ENCODE assay signal across 8 cellular contexts in the genomic region with DNA sequence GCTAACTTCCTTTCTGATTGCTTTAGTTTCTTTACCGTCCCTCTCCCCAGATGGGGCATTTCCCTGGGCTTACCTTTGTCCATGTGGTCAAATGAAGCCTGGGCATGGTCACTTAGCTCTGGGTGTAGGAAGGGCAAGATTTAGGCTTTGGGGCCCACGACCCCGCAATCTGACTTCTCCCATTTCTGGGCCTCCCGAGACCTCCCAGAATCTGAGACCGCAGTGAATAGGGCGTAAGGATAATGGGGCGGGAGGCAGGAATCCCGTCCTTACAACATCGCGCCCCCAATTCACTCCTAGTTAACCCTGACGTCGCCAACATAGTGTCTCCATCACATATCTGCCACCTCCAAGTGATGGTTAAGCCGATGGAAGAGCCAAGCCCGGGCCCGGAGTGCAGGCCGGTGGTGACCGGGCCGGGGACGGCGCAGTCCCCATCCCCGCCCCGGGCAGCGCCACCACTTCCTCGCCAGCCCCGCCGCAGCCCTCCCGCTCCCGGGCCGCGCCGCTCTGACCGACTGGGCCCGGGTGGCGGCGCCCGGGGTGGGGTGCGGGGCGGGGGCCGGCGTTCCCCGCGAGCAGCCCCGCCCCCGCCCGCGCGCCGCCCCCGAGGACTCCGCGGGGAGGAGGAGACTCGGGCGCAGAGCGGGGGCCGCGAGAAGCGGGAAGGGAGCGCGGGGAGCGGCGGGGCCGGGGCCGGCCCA. TPM values are rescaled to one million over a fixed set of nuclear protein-coding genes. Genes with fewer than 3 reads are reported as not detected.
DNase-seq lines count a peak whose midpoint lies in the region; ATAC-seq and TF ChIP-seq lines count a peak whose summit lies in the region.

A gene with protein sequence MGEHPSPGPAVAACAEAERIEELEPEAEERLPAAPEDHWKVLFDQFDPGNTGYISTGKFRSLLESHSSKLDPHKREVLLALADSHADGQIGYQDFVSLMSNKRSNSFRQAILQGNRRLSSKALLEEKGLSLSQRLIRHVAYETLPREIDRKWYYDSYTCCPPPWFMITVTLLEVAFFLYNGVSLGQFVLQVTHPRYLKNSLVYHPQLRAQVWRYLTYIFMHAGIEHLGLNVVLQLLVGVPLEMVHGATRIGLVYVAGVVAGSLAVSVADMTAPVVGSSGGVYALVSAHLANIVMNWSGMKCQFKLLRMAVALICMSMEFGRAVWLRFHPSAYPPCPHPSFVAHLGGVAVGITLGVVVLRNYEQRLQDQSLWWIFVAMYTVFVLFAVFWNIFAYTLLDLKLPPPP (plus strand): TSS at position 641 of the 704 bp plus-strand sequence. CDS start 358 bp downstream, outside the sequence.

- H3K79me2 ChIP-seq in KMS-11 (ENCODE audit: insufficient read depth, low read depth), result no peaks in the 10 kb centered on the region

- peak within 1 kb of the TSS; percentile 56 for H3K4me2 ChIP-seq in KMS-11

- TF ChIP-seq CTCF in Caco-2 (IDR thresholded peaks at IDR 0.05; ENCODE audit: insufficient read depth in 1 of 2, low read depth in 1 of 2, low read length in 1 of 2, severe bottlenecking in 1 of 2, unreplicated experiment in 1 of 2) (no peak), KMS-11 (conservative IDR thresholded peaks at IDR 0.05; ENCODE audit: low read depth, low read length) (no peak), brain microvascular endothelial cell (IDR thresholded peaks at IDR 0.05; ENCODE audit: low read depth, low read length, missing control alignments) (no peak)

- no peaks in the 10 kb centered on the region for H3K9me3 Mint-ChIP-seq in Caco-2 (ENCODE audit: unreplicated experiment)

- no peaks in the 10 kb centered on the region for H3K9me3 ChIP-seq in Caco-2

- H3K36me3 Mint-ChIP-seq in Caco-2 (ENCODE audit: insufficient read depth, unreplicated experiment), result no peaks in the 10 kb centered on the region

- H3K27ac ChIP-seq in KMS-11 (no peak within 1 kb of the TSS), brain microvascular endothelial cell (no peak within 1 kb of the TSS), substantia nigra (ENCODE audit: low read depth, low read length, poor library complexity, severe bottlenecking) (peak within 1 kb of the TSS; percentile 63)

- no peak within 1 kb of the TSS for H3K9ac ChIP-seq in KMS-11

- peaks cover 32% of the 10 kb centered on the region for H3K27me3 Mint-ChIP-seq in Caco-2 (ENCODE audit: insufficient read depth, unreplicated experiment)

- H2AFZ ChIP-seq in KMS-11 (ENCODE audit: low read depth), result peak within 1 kb of the TSS; percentile 53

- peak; percentile 67 for ATAC-seq in left colon
- ATAC-seq in GM18502 (IDR thresholded peaks at IDR 0.05; ENCODE audit: poor library complexity, unreplicated experiment), result no peak

- H3K36me3 ChIP-seq in Caco-2 (ENCODE audit: control insufficient read depth, insufficient read depth, low read length), result no peaks in the 10 kb centered on the region
- no peaks in the 10 kb centered on the region for H3K36me3 ChIP-seq in KMS-11 (ENCODE audit: insufficient read depth)
- H3K36me3 ChIP-seq in brain microvascular endothelial cell (replicated peaks), result no peaks in the 10 kb centered on the region

- peak in 1 of 2 experiments; percentile 27 for DNase-seq in Caco-2
- no peak for DNase-seq in brain microvascular endothelial cell
- peak in 1 of 2 donors; percentile 26 for DNase-seq in left colon
- DNase-seq in substantia nigra (lab: John Stamatoyannopoulos, UW), result peak in 17 of 49 donors; percentile 20 to 71 (median 36)
- DNase-seq in iPS-NIHi7 (ENCODE audit: extremely low spot score), result no peak
- DNase-seq in GOT3 (lab: John Stamatoyannopoulos, UW), result no peak

- peaks cover 6% of the 10 kb centered on the region for H3K27me3 ChIP-seq in Caco-2 (replicated peaks; ENCODE audit: control insufficient read depth, insufficient read depth, low read length)
- peaks cover 55% of the 10 kb centered on the region for H3K27me3 ChIP-seq in KMS-11 (ENCODE audit: insufficient read depth, low read depth)
- H3K27me3 ChIP-seq in brain microvascular endothelial cell (replicated peaks), result peaks cover 43% of the 10 kb centered on the region

- in situ Hi-C loops in brain microvascular endothelial cell (cut with HindIII; ENCODE audit: low pct_ligation_motif_present, low sequenced_read_pairs), result no loop called here

- POLR2A ChIA-PET in Caco-2 (lab: Charles Lee), result no interaction called here

- no peaks in the 10 kb centered on the region for H4K20me1 ChIP-seq in KMS-11 (ENCODE audit: insufficient read depth)

- BruUV-seq in Caco-2 (replicated peaks; lab: Mats Ljungman, UMichigan), result no TSS peak

- CTCF ChIA-PET in Caco-2 (lab: Charles Lee), result no interaction called here

- no peak within 1 kb of the TSS for H3K27ac Mint-ChIP-seq in Caco-2 (ENCODE audit: unreplicated experiment)

- intact Hi-C loops in Caco-2 (cut with micrococcal nuclease; ENCODE audit: unreplicated experiment) (loop anchor here (5.0 kb wide), 1 partner anchor 52 kb away; no protein-coding TSS in a partner anchor), left colon (cut with DNase I, micrococcal nuclease) (no loop called here)

- H3K4me3 ChIP-seq in Caco-2 (ENCODE audit: low read depth, low read length), result peak within 1 kb of the TSS; percentile 48
- no peak within 1 kb of the TSS for H3K4me3 ChIP-seq in KMS-11 (IDR thresholded peaks at IDR 0.05; ENCODE audit: insufficient read depth, low read depth, low read length)
- peak within 1 kb of the TSS; percentile 40 for H3K4me3 ChIP-seq in brain microvascular endothelial cell (ENCODE audit: low read depth, low read length)

- H3K4me3 Mint-ChIP-seq in Caco-2 (ENCODE audit: unreplicated experiment), result peak within 1 kb of the TSS; percentile 71

- peaks cover 7% of the 10 kb centered on the region for H3K4me1 Mint-ChIP-seq in Caco-2 (ENCODE audit: low read depth, unreplicated experiment)

- H3K4me1 ChIP-seq in Caco-2 (peaks cover 4% of the 10 kb centered on the region; the same call in 1 of the 2 replicates), KMS-11 (ENCODE audit: low read depth, poor library complexity, severe bottlenecking) (no peaks in the 10 kb centered on the region)

RNA-seq across cellular contexts. Expression of the gene that starts here (rescaled TPM):
- total RNA-seq in Caco-2 (2022) (0.09 TPM in 1 of 2 replicates, not detected in the other), left colon (under 1 TPM; 0.50 to 0.73 TPM)

Comparison
In these comparisons a context has a peak if more than half of its experiments do, and no peak if none do; other contexts are left out.
1. Peak in ATAC-seq in left colon; RNA of the gene not detected or under 1 TPM.